3 cellular contexts compared by ENCODE assay signal in genomic region chr16:55791512-55791911, GRCh38. TPM values are rescaled to one million over a fixed set of nuclear protein-coding genes. Genes with fewer than 3 reads are reported as not detected.
"Had no signal": no experiment of that assay in that cellular context is flagged by ENCODE, and none has a peak within 500 bp of the region (broad histone marks: within the 10 kb centered on the region; RNA-seq: fewer than 3 reads in every experiment).

No MANE protein-coding gene starts in this region.

RNA-seq across cellular contexts. Expression of gene CES1, which starts 41.4 kb away (rescaled TPM):
- total RNA-seq: progenitor cell of endocrine pancreas had no signal
- polyA plus RNA-seq: naive thymus-derived CD4-positive, alpha-beta T cell; neural cell had no signal
